19 cellular contexts compared by ENCODE assay signal in the genomic region with DNA sequence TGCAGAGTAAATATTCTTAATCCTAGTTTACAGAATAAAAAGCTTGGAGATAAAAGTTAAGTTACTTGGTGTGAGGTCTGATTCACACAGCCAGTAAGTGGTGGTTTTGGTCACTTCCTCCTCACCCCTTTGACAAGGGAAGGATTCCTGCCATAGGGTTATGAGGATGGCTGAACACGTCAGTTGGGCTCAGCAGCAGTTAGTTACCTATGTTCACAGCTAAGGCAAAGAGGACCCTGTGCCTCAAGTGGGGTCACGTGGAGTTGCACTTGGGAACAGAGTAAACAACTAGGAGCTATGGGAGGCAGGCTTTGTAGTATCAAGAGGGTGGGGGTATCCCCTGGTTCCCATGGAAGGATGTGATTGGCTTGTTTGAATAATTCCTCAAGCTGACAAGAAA.
DNase-seq lines count a peak whose midpoint lies in the region; ATAC-seq, FAIRE-seq and TF ChIP-seq lines count a peak whose summit lies in the region.
"Had no signal": no experiment of that assay in that cellular context is flagged by ENCODE, and none has a peak within 500 bp of the region (broad histone marks: within the 10 kb centered on the region; RNA-seq: fewer than 3 reads in every experiment).

No MANE protein-coding gene starts in this region.

- H2BK120ac ChIP-seq in mesendoderm (ENCODE audit: low read depth, low read length) = no peak overlapping the region

- no peak overlapping the region for H3K4ac ChIP-seq in mesendoderm (ENCODE audit: low read depth, low read length)

- H3K9ac ChIP-seq in mesendoderm (ENCODE audit: low read length) = no peak overlapping the region

- peak; percentile 24 for ATAC-seq in activated CD8-positive, alpha-beta T cell treated with anti-CD3 and anti-CD28 coated beads for 36 hours
- ATAC-seq in Right ventricle myocardium inferior = no peak
- ATAC-seq: gastrocnemius medialis had no signal

- CTCF ChIA-PET in activated CD8-positive, alpha-beta T cell treated with anti-CD3 and anti-CD28 coated beads for 36 hours (lab: Charles Lee) = interaction anchor here (0.5 kb wide), 1 partner anchor 37 kb away, joined by 3 read pairs; no protein-coding TSS in a partner anchor

- no peak for TF ChIP-seq CTCF in activated CD8-positive, alpha-beta T cell treated with anti-CD3 and anti-CD28 coated beads for 36 hours (IDR thresholded peaks at IDR 0.05)

- peaks cover 34% of the 10 kb centered on the region for H3K4me1 Mint-ChIP-seq in activated CD8-positive, alpha-beta T cell treated with anti-CD3 and anti-CD28 coated beads for 36 hours (ENCODE audit: low read depth)

- no peak overlapping the region for H2BK5ac ChIP-seq in mesendoderm (ENCODE audit: low read length)

- H3K27ac ChIP-seq in KOPT-K1 (ENCODE audit: low read depth, low read length, poor library complexity, severe bottlenecking) (peak overlapping the region; percentile 8), mesendoderm (ENCODE audit: low read depth, low read length) (no peak overlapping the region)
- H3K27ac ChIP-seq: coronary artery, gastrocnemius medialis, sigmoid colon, thyroid gland had no signal

- no peaks in the 10 kb centered on the region for H3K36me3 Mint-ChIP-seq in activated CD8-positive, alpha-beta T cell treated with anti-CD3 and anti-CD28 coated beads for 36 hours (ENCODE audit: low read depth)
- H3K36me3 Mint-ChIP-seq: CD4-positive, CD25-positive, alpha-beta regulatory T cell had no signal

- POLR2A ChIA-PET in activated CD8-positive, alpha-beta T cell treated with anti-CD3 and anti-CD28 coated beads for 36 hours (lab: Charles Lee) = no interaction called here

- H3K4me1 ChIP-seq in mesendoderm (ENCODE audit: control insufficient read depth, low read depth, low read length) = no peaks in the 10 kb centered on the region
- H3K4me1 ChIP-seq: thyroid gland had no signal

- no peaks in the 10 kb centered on the region for H3K27me3 Mint-ChIP-seq in activated CD8-positive, alpha-beta T cell treated with anti-CD3 and anti-CD28 coated beads for 36 hours
- H3K27me3 Mint-ChIP-seq: CD4-positive, CD25-positive, alpha-beta regulatory T cell had no signal

- no CpG with 5 or more reads among the region's 2 CpGs for WGBS in mesendoderm (ENCODE audit: extremely low coverage, insufficient coverage, low lambda C conversion rate)

- no peak overlapping the region for H2BK15ac ChIP-seq in mesendoderm (replicated peaks; ENCODE audit: low read depth)

- TF ChIP-seq POLR2A in H54 (IDR thresholded peaks at IDR 0.05; ENCODE audit: low read depth, low read length) = no peak

- DNase-seq in NCI-H748 (lab: John Stamatoyannopoulos, UW; ENCODE audit: unreplicated experiment) (peak; percentile 19), NCI-H748 treated with DMSO at 0.1 percent for 48 hours (lab: John Stamatoyannopoulos, UW) (no peak), mesendoderm (peak; percentile 70), Right ventricle myocardium inferior (ENCODE audit: missing footprints) (no peak), H54 (ENCODE audit: insufficient read length, low spot score) (no peak)
- no peak for DNase-seq in activated CD8-positive, alpha-beta T cell treated with anti-CD3 and anti-CD28 coated beads for 36 hours
- no peak for DNase-seq in activated effector memory CD4-positive, alpha-beta T cell treated with Interleukin-2 at 50 U/mL for 16 hours
- DNase-seq: CD4-positive, CD25-positive, alpha-beta regulatory T cell; gastrocnemius medialis; islet precursor cell; NCI-H1417 treated with DMSO at 0.1 percent for 48 hours; NCI-H226; sigmoid colon; stimulated activated CD4-positive, alpha-beta T cell treated with anti-CD3 and anti-CD28 coated beads, Interleukin-2, amount 100 ng/mL, for 48 hours; thyroid gland had no signal

- no peak overlapping the region for H3K4me3 ChIP-seq in mesendoderm (ENCODE audit: low read length)
- H3K4me3 ChIP-seq: coronary artery, gastrocnemius medialis, sigmoid colon, thyroid gland had no signal

- H3K9me3 Mint-ChIP-seq in activated CD8-positive, alpha-beta T cell treated with anti-CD3 and anti-CD28 coated beads for 36 hours = no peaks in the 10 kb centered on the region
- H3K9me3 Mint-ChIP-seq: activated T-helper 2 cell treated with anti-CD3 and anti-CD28 coated beads, Interferon-gamma antibody, Interleukin-2, Interleukin-4, amounts not matched to agents 10 μg/mL and 5 μg/mL and 100 μg/mL, durations not matched to agents 14 hours and 24 hours and 36 hours had no signal

- no peak overlapping the region for H3K4me2 ChIP-seq in mesendoderm (ENCODE audit: low read length)

- H3K9me3 ChIP-seq in KOPT-K1 (ENCODE audit: insufficient read depth, low read length, poor library complexity, severe bottlenecking) = no peaks in the 10 kb centered on the region
- H3K9me3 ChIP-seq: gastrocnemius medialis, sigmoid colon, thyroid gland had no signal

- no peaks in the 10 kb centered on the region for H3K27me3 ChIP-seq in mesendoderm (ENCODE audit: insufficient read depth, low read length, poor library complexity)
- H3K27me3 ChIP-seq: gastrocnemius medialis, sigmoid colon, thyroid gland had no signal

- no peak overlapping the region for H2AK5ac ChIP-seq in mesendoderm (ENCODE audit: low read length)

- H3K4me3 Mint-ChIP-seq in activated CD8-positive, alpha-beta T cell treated with anti-CD3 and anti-CD28 coated beads for 36 hours = no peak overlapping the region
- H3K4me3 Mint-ChIP-seq: CD4-positive, CD25-positive, alpha-beta regulatory T cell had no signal

- no peak overlapping the region for H3K27ac Mint-ChIP-seq in activated CD8-positive, alpha-beta T cell treated with anti-CD3 and anti-CD28 coated beads for 36 hours
- H3K27ac Mint-ChIP-seq: activated T-helper 2 cell treated with anti-CD3 and anti-CD28 coated beads, Interferon-gamma antibody, Interleukin-2, Interleukin-4, amounts not matched to agents 10 μg/mL and 5 μg/mL and 100 μg/mL, durations not matched to agents 14 hours and 24 hours and 36 hours; CD4-positive, CD25-positive, alpha-beta regulatory T cell had no signal

- H3K56ac ChIP-seq in mesendoderm (ENCODE audit: low read length) = no peak overlapping the region

- no peaks in the 10 kb centered on the region for H3K79me2 ChIP-seq in mesendoderm (ENCODE audit: control insufficient read depth, insufficient read depth, low read length)

- no peak overlapping the region for H3K18ac ChIP-seq in mesendoderm (ENCODE audit: low read length)

- no peak overlapping the region for H4K8ac ChIP-seq in mesendoderm (ENCODE audit: low read depth, low read length)

- intact Hi-C loops in activated CD8-positive, alpha-beta T cell treated with anti-CD3 and anti-CD28 coated beads for 36 hours (cut with micrococcal nuclease) = no loop called here
- intact Hi-C loops in Right ventricle myocardium inferior (cut with DNase I) = loop anchor here (10.0 kb wide), 1 partner anchor 231 kb away; a partner anchor contains a TSS

- FAIRE-seq in H54 (lab: Jason Lieb, UNC) = no peak
- FAIRE-seq: A204.1 had no signal

- H3K79me1 ChIP-seq in mesendoderm (ENCODE audit: low read length) = peaks cover 3% of the 10 kb centered on the region

- H4K5ac ChIP-seq in mesendoderm (ENCODE audit: low read length) = no peak overlapping the region

- H3K36me3 ChIP-seq in KOPT-K1 (ENCODE audit: insufficient read depth, low read length) (no peaks in the 10 kb centered on the region), mesendoderm (ENCODE audit: control insufficient read depth, insufficient read depth, low read length) (no peaks in the 10 kb centered on the region)
- H3K36me3 ChIP-seq: gastrocnemius medialis, sigmoid colon, thyroid gland had no signal

- H3K23ac ChIP-seq in mesendoderm (ENCODE audit: low read length) = no peak overlapping the region

Comparison
In these comparisons a context has a peak if more than half of its experiments do, and no peak if none do; other contexts are left out.
1. DNase-seq: peak in NCI-H748 (single experiment) and mesendoderm (single experiment); none in NCI-H748 treated with DMSO at 0.1 percent for 48 hours (single experiment), activated CD8-positive, alpha-beta T cell treated with anti-CD3 and anti-CD28 coated beads for 36 hours (single experiment), activated effector memory CD4-positive, alpha-beta T cell treated with Interleukin-2 at 50 U/mL for 16 hours (single experiment), Right ventricle myocardium inferior (single experiment) and H54 (single experiment).